29 cellular contexts compared by ENCODE assay signal in genomic region chr2:60980031-60980815, GRCh38. TPM values are rescaled to one million over a fixed set of nuclear protein-coding genes. Genes with fewer than 3 reads are reported as not detected.
DNase-seq lines count a peak whose midpoint lies in the region; ATAC-seq and TF ChIP-seq lines count a peak whose summit lies in the region.
"Had no signal": no experiment of that assay in that cellular context is flagged by ENCODE, and none has a peak within 500 bp of the region (broad histone marks: within the 10 kb centered on the region; RNA-seq: fewer than 3 reads in every experiment).

No MANE protein-coding gene starts in this region.

- H3K27me3 ChIP-seq in Karpas-422 (ENCODE audit: low read length), result no peaks in the 10 kb centered on the region
- no peaks in the 10 kb centered on the region for H3K27me3 ChIP-seq in adrenal gland
- H3K27me3 ChIP-seq: heart right ventricle, spleen, tibial artery had no signal

- H3K9me3 Mint-ChIP-seq in activated CD8-positive, alpha-beta T cell treated with anti-CD3 and anti-CD28 coated beads, Interleukin-2, amount 10 ng/mL, durations not matched to agents 7 days and 5 days (ENCODE audit: insufficient read depth), result no peaks in the 10 kb centered on the region
- no peaks in the 10 kb centered on the region for H3K9me3 Mint-ChIP-seq in activated CD8-positive, alpha-beta T cell treated with anti-CD3 and anti-CD28 coated beads for 36 hours
- H3K9me3 Mint-ChIP-seq: activated CD4-positive, alpha-beta T cell treated with anti-CD3 and anti-CD28 coated beads, Interleukin-2, amount 10 ng/mL, durations not matched to agents 24 days and 14 days; activated naive CD8-positive, alpha-beta T cell treated with anti-CD3 and anti-CD28 coated beads, Interleukin-2, amount 50 U/mL, for 24 hours; brain; GM23338; stimulated activated naive CD8-positive, alpha-beta T cell treated with anti-CD3 and anti-CD28 coated beads, Interleukin-15, amount 100 ng/mL, for 72 hours had no signal

- H3K36me3 ChIP-seq in Karpas-422 (ENCODE audit: insufficient read depth, low read length) (no peaks in the 10 kb centered on the region), adrenal gland (replicated peaks in 1 of 2) (no peaks in the 10 kb centered on the region)
- H3K36me3 ChIP-seq: heart right ventricle, spleen, tibial artery had no signal

- H3K4me3 ChIP-seq in Karpas-422 (ENCODE audit: low read length), result peak overlapping the region; percentile 44
- no peak overlapping the region for H3K4me3 ChIP-seq in adrenal gland
- H3K4me3 ChIP-seq: GM23338, heart right ventricle, spleen, tibial artery had no signal

- 86 to 90% (median 88%) methylated on average over 3 of the region's 3 CpGs for WGBS in adrenal gland, 4 donors

- TF ChIP-seq CTCF in activated CD8-positive, alpha-beta T cell treated with anti-CD3 and anti-CD28 coated beads for 36 hours (IDR thresholded peaks at IDR 0.05), result no peak
- no peak for TF ChIP-seq CTCF in adrenal gland (IDR thresholded peaks at IDR 0.05)

- no peak overlapping the region for H3K4me3 Mint-ChIP-seq in activated CD8-positive, alpha-beta T cell treated with anti-CD3 and anti-CD28 coated beads, Interleukin-2, amount 10 ng/mL, durations not matched to agents 7 days and 5 days
- no peak overlapping the region for H3K4me3 Mint-ChIP-seq in activated CD8-positive, alpha-beta T cell treated with anti-CD3 and anti-CD28 coated beads for 36 hours
- H3K4me3 Mint-ChIP-seq: activated CD4-positive, alpha-beta T cell treated with anti-CD3 and anti-CD28 coated beads, Interleukin-2, amount 10 ng/mL, durations not matched to agents 24 days and 14 days; activated naive CD8-positive, alpha-beta T cell treated with anti-CD3 and anti-CD28 coated beads, Interleukin-2, amount 50 U/mL, for 24 hours; brain; GM23338; stimulated activated naive CD8-positive, alpha-beta T cell treated with anti-CD3 and anti-CD28 coated beads, Interleukin-15, amount 100 ng/mL, for 72 hours had no signal

- H2AFZ ChIP-seq in Karpas-422 (ENCODE audit: low read length), result peak overlapping the region; percentile 26; the same call in 1 of the 2 replicates
- H2AFZ ChIP-seq: GM23338 had no signal

- peaks cover 82% of the 10 kb centered on the region for H3K4me1 ChIP-seq in Karpas-422 (ENCODE audit: low read length)
- no peaks in the 10 kb centered on the region for H3K4me1 ChIP-seq in adrenal gland (replicated peaks in 1 of 2)
- H3K4me1 ChIP-seq: heart right ventricle, tibial artery had no signal

- H3K9ac ChIP-seq in Karpas-422 (ENCODE audit: low read length), result peak overlapping the region; percentile 64

- POLR2A ChIA-PET in activated CD8-positive, alpha-beta T cell treated with anti-CD3 and anti-CD28 coated beads, Interleukin-2, amount 10 ng/mL, durations not matched to agents 7 days and 5 days (lab: Charles Lee), result no interaction called here
- POLR2A ChIA-PET in activated CD8-positive, alpha-beta T cell treated with anti-CD3 and anti-CD28 coated beads for 36 hours (lab: Charles Lee), result no interaction called here

- peak overlapping the region; percentile 72 for H3K4me2 ChIP-seq in Karpas-422 (ENCODE audit: low read depth, low read length, poor library complexity, severe bottlenecking)
- H3K4me2 ChIP-seq: GM23338 had no signal

- no peaks in the 10 kb centered on the region for H4K20me1 ChIP-seq in Karpas-422 (ENCODE audit: insufficient read depth, low read depth, low read length)

- no peak for DNase-seq in activated CD8-positive, alpha-beta T cell treated with anti-CD3 and anti-CD28 coated beads, Interleukin-2, amount 10 ng/mL, durations not matched to agents 7 days and 5 days
- DNase-seq in activated CD8-positive, alpha-beta T cell treated with anti-CD3 and anti-CD28 coated beads for 36 hours, result no peak
- DNase-seq in Karpas-422 (peak; percentile 88), hippocampal formation (lab: John Stamatoyannopoulos, UW) (no peak), adrenal gland (no peak), NCI-H82 (lab: John Stamatoyannopoulos, UW) (no peak)
- DNase-seq: 8988T; activated CD4-positive, alpha-beta T cell treated with anti-CD3 and anti-CD28 coated beads, Interleukin-2, amount 10 ng/mL, durations not matched to agents 24 days and 14 days; activated CD8-positive, alpha-beta memory T cell treated with anti-CD3 and anti-CD28 coated beads, Interleukin-2, amount 50 U/mL, for 48 hours; activated effector memory CD4-positive, alpha-beta T cell treated with Interleukin-2 at 50 U/mL for 16 hours; activated naive CD8-positive, alpha-beta T cell treated with anti-CD3 and anti-CD28 coated beads, Interleukin-2, amount 50 U/mL, for 24 hours; DMS79; effector CD8-positive, alpha-beta T cell; erythroblast; foreskin fibroblast; heart right ventricle; mesendoderm; NCI-H526; retina; Right ventricle myocardium superior; spleen; stimulated activated CD4-positive, alpha-beta T cell treated with anti-CD3 and anti-CD28 coated beads, Interleukin-4, amount 100 ng/mL, for 4 hours; stimulated activated naive CD8-positive, alpha-beta T cell treated with anti-CD3 and anti-CD28 coated beads, Interleukin-15, amount 100 ng/mL, for 72 hours; SW 1271; tibial artery had no signal

- peaks cover 24% of the 10 kb centered on the region for H3K4me1 Mint-ChIP-seq in activated CD8-positive, alpha-beta T cell treated with anti-CD3 and anti-CD28 coated beads, Interleukin-2, amount 10 ng/mL, durations not matched to agents 7 days and 5 days (ENCODE audit: low read depth)
- peaks cover 21% of the 10 kb centered on the region for H3K4me1 Mint-ChIP-seq in activated CD8-positive, alpha-beta T cell treated with anti-CD3 and anti-CD28 coated beads for 36 hours (ENCODE audit: low read depth)
- H3K4me1 Mint-ChIP-seq: GM23338 had no signal

- intact Hi-C loops in activated CD8-positive, alpha-beta T cell treated with anti-CD3 and anti-CD28 coated beads for 36 hours (cut with micrococcal nuclease), result no loop called here
- intact Hi-C loops in adrenal gland (cut with DNase I), result no loop called here

- H3K9me2 ChIP-seq in Karpas-422 (replicated peaks; ENCODE audit: insufficient read depth, low read length), result no peaks in the 10 kb centered on the region

- no peaks in the 10 kb centered on the region for H3K27me3 Mint-ChIP-seq in activated CD8-positive, alpha-beta T cell treated with anti-CD3 and anti-CD28 coated beads, Interleukin-2, amount 10 ng/mL, durations not matched to agents 7 days and 5 days (ENCODE audit: low read depth)
- no peaks in the 10 kb centered on the region for H3K27me3 Mint-ChIP-seq in activated CD8-positive, alpha-beta T cell treated with anti-CD3 and anti-CD28 coated beads for 36 hours
- H3K27me3 Mint-ChIP-seq: activated CD4-positive, alpha-beta T cell treated with anti-CD3 and anti-CD28 coated beads, Interleukin-2, amount 10 ng/mL, durations not matched to agents 24 days and 14 days; activated naive CD8-positive, alpha-beta T cell treated with anti-CD3 and anti-CD28 coated beads, Interleukin-2, amount 50 U/mL, for 24 hours; brain; stimulated activated naive CD8-positive, alpha-beta T cell treated with anti-CD3 and anti-CD28 coated beads, Interleukin-15, amount 100 ng/mL, for 72 hours had no signal

- H3K27ac ChIP-seq in Karpas-422 (ENCODE audit: low read length), result peak overlapping the region; percentile 96
- no peak overlapping the region for H3K27ac ChIP-seq in adrenal gland
- H3K27ac ChIP-seq: heart right ventricle, spleen, tibial artery had no signal

- H3K36me3 Mint-ChIP-seq in activated CD8-positive, alpha-beta T cell treated with anti-CD3 and anti-CD28 coated beads, Interleukin-2, amount 10 ng/mL, durations not matched to agents 7 days and 5 days (ENCODE audit: low read depth), result peaks cover 2% of the 10 kb centered on the region
- no peaks in the 10 kb centered on the region for H3K36me3 Mint-ChIP-seq in activated CD8-positive, alpha-beta T cell treated with anti-CD3 and anti-CD28 coated beads for 36 hours (ENCODE audit: low read depth)
- H3K36me3 Mint-ChIP-seq: brain had no signal

- 0 out of 2 replicates have a peak, but pooled peaks cover 2% of the 10 kb centered on the region for H3K79me2 ChIP-seq in Karpas-422 (ENCODE audit: low read length)

- CTCF ChIA-PET in activated CD8-positive, alpha-beta T cell treated with anti-CD3 and anti-CD28 coated beads, Interleukin-2, amount 10 ng/mL, durations not matched to agents 7 days and 5 days (lab: Charles Lee), result no interaction called here
- CTCF ChIA-PET in activated CD8-positive, alpha-beta T cell treated with anti-CD3 and anti-CD28 coated beads for 36 hours (lab: Charles Lee), result interaction anchor here (0.9 kb wide), 1 partner anchor 13 kb away, joined by 3 read pairs; no protein-coding TSS in a partner anchor

- ATAC-seq in activated CD8-positive, alpha-beta T cell treated with anti-CD3 and anti-CD28 coated beads, Interleukin-2, amount 10 ng/mL, durations not matched to agents 7 days and 5 days, result no peak
- no peak for ATAC-seq in activated CD8-positive, alpha-beta T cell treated with anti-CD3 and anti-CD28 coated beads for 36 hours
- peak; percentile 61 for ATAC-seq in HG02798 (IDR thresholded peaks at IDR 0.05; ENCODE audit: poor library complexity, unreplicated experiment)
- ATAC-seq in activated CD4-positive, CD25-positive, alpha-beta regulatory T cell treated with anti-CD3 and anti-CD28 coated beads, Interleukin-2, amount 50 U/mL, for 24 hours, result no peak
- ATAC-seq: activated naive CD8-positive, alpha-beta T cell treated with anti-CD3 and anti-CD28 coated beads, Interleukin-2, amount 50 U/mL, for 24 hours; GM23338; heart right ventricle; stimulated activated naive CD8-positive, alpha-beta T cell treated with anti-CD3 and anti-CD28 coated beads, Interleukin-15, amount 100 ng/mL, for 72 hours had no signal

- TF ChIP-seq POLR2A in adrenal gland (IDR thresholded peaks at IDR 0.05), result no peak

- peak overlapping the region; percentile 2 for H3K27ac Mint-ChIP-seq in activated CD8-positive, alpha-beta T cell treated with anti-CD3 and anti-CD28 coated beads, Interleukin-2, amount 10 ng/mL, durations not matched to agents 7 days and 5 days
- no peak overlapping the region for H3K27ac Mint-ChIP-seq in activated CD8-positive, alpha-beta T cell treated with anti-CD3 and anti-CD28 coated beads for 36 hours
- H3K27ac Mint-ChIP-seq: activated CD4-positive, alpha-beta T cell treated with anti-CD3 and anti-CD28 coated beads, Interleukin-2, amount 10 ng/mL, durations not matched to agents 24 days and 14 days; activated naive CD8-positive, alpha-beta T cell treated with anti-CD3 and anti-CD28 coated beads, Interleukin-2, amount 50 U/mL, for 24 hours; brain; GM23338; stimulated activated naive CD8-positive, alpha-beta T cell treated with anti-CD3 and anti-CD28 coated beads, Interleukin-15, amount 100 ng/mL, for 72 hours had no signal

- H3K9me3 ChIP-seq in Karpas-422 (ENCODE audit: low read length), result no peaks in the 10 kb centered on the region
- no peaks in the 10 kb centered on the region for H3K9me3 ChIP-seq in adrenal gland (replicated peaks in 1 of 3)
- H3K9me3 ChIP-seq: heart right ventricle, spleen, tibial artery had no signal

RNA-seq across cellular contexts. Expression of gene PEX13, which starts 37.3 kb away (rescaled TPM):
- 10 to 100 TPM; 15.5 to 18.6 TPM for total RNA-seq in activated CD8-positive, alpha-beta T cell treated with anti-CD3 and anti-CD28 coated beads, Interleukin-2, amount 10 ng/mL, durations not matched to agents 7 days and 5 days
- 10 to 100 TPM; 15.5 to 16.8 TPM for total RNA-seq in activated CD8-positive, alpha-beta T cell treated with anti-CD3 and anti-CD28 coated beads for 36 hours
- 17.4 and 32.6 TPM in 2 replicates for total RNA-seq in Karpas-422 (2014; rRNA removed; shearing (Covaris generic); ENCODE audit: low replicate concordance)
- total RNA-seq in adrenal gland, result 10 to 100 TPM; 20.0 to 44.9 (median 28.7) TPM
- 10 to 100 TPM in 1 of 3 donors, 1 to 10 TPM in 2; 8.3 to 20.9 (median 8.6) TPM for polyA plus RNA-seq in adrenal gland

RNA-seq across cellular contexts. Expression of gene PUS10, which starts 37.8 kb away (rescaled TPM):
- total RNA-seq in activated CD8-positive, alpha-beta T cell treated with anti-CD3 and anti-CD28 coated beads, Interleukin-2, amount 10 ng/mL, durations not matched to agents 7 days and 5 days, result 1 to 10 TPM; 7.3 to 7.7 TPM
- 1 to 10 TPM; 7.9 to 8.7 TPM for total RNA-seq in activated CD8-positive, alpha-beta T cell treated with anti-CD3 and anti-CD28 coated beads for 36 hours
- 11.8 and 18.8 TPM in 2 replicates for total RNA-seq in Karpas-422 (2014; rRNA removed; shearing (Covaris generic); ENCODE audit: low replicate concordance)
- total RNA-seq in adrenal gland, result 10 to 100 TPM in 2 of 8 donors, 1 to 10 TPM in 6; 2.2 to 10.6 (median 6.3) TPM
- 1 to 10 TPM; 2.8 to 7.1 (median 3.2) TPM for polyA plus RNA-seq in adrenal gland
